ENCODE assay signal across 1 cellular context in the genomic region with DNA sequence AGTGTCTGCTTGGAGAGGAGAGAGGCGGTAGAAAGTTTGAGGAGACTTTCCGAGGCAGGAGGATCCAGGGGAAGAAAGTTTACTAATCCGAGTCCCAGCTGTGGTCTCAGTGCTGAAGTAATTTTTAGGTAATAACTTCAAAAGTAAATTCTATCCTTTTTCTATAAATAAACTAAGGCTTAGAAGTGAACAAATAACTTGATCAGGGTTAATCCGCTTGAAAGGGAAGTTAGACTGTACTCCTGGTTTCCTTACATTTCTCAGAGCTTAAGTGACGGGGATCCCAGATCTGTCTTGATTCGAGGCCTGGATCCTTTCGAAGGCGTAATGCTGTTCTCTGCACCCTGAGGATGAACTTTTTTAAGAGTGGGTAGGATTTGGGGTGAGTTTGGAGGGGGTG.
TF ChIP-seq lines count a peak whose summit lies in the region.

No MANE protein-coding gene starts in this region.

TF ChIP-seq in liver, 16 proteins besides CTCF, POLR2A, EP300 and RAD21 (continued from another document):
- TF ChIP-seq, protein P1, sequence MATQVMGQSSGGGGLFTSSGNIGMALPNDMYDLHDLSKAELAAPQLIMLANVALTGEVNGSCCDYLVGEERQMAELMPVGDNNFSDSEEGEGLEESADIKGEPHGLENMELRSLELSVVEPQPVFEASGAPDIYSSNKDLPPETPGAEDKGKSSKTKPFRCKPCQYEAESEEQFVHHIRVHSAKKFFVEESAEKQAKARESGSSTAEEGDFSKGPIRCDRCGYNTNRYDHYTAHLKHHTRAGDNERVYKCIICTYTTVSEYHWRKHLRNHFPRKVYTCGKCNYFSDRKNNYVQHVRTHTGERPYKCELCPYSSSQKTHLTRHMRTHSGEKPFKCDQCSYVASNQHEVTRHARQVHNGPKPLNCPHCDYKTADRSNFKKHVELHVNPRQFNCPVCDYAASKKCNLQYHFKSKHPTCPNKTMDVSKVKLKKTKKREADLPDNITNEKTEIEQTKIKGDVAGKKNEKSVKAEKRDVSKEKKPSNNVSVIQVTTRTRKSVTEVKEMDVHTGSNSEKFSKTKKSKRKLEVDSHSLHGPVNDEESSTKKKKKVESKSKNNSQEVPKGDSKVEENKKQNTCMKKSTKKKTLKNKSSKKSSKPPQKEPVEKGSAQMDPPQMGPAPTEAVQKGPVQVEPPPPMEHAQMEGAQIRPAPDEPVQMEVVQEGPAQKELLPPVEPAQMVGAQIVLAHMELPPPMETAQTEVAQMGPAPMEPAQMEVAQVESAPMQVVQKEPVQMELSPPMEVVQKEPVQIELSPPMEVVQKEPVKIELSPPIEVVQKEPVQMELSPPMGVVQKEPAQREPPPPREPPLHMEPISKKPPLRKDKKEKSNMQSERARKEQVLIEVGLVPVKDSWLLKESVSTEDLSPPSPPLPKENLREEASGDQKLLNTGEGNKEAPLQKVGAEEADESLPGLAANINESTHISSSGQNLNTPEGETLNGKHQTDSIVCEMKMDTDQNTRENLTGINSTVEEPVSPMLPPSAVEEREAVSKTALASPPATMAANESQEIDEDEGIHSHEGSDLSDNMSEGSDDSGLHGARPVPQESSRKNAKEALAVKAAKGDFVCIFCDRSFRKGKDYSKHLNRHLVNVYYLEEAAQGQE (IDR thresholded peaks at IDR 0.05), result no peak
- TF ChIP-seq MAX (IDR thresholded peaks at IDR 0.05), result no peak
- TF ChIP-seq SP1 (IDR thresholded peaks at IDR 0.05), result no peak
- no peak for TF ChIP-seq TAF1 (conservative IDR thresholded peaks at IDR 0.05)
- TF ChIP-seq EGR1 (IDR thresholded peaks at IDR 0.05; ENCODE audit: low read depth in 2 of 2), result no peak
